In genomic region chr4:82989567-82990429, GRCh38 we compare ENCODE assay signal across 9 cellular contexts. TPM values are rescaled to one million over a fixed set of nuclear protein-coding genes. Genes with fewer than 3 reads are reported as not detected.
DNase-seq lines count a peak whose midpoint lies in the region; ATAC-seq, FAIRE-seq and TF ChIP-seq lines count a peak whose summit lies in the region.
"Had no signal": no experiment of that assay in that cellular context is flagged by ENCODE, and none has a peak within 500 bp of the region (broad histone marks: within the 10 kb centered on the region; RNA-seq: fewer than 3 reads in every experiment).

No MANE protein-coding gene starts in this region.

- TF ChIP-seq CTCF in astrocyte (IDR thresholded peaks at IDR 0.05; ENCODE audit: insufficient read depth, low read depth, low read length), result no peak

- H3K27ac Mint-ChIP-seq in activated naive CD4-positive, alpha-beta T cell treated with anti-CD3 and anti-CD28 coated beads, Interleukin-2, amount 50 U/mL, for 24 hours, result peak overlapping the region; percentile 76
- no peak overlapping the region for H3K27ac Mint-ChIP-seq in astrocyte (ENCODE audit: unreplicated experiment)
- H3K27ac Mint-ChIP-seq in stimulated activated naive CD8-positive, alpha-beta T cell treated with anti-CD3 and anti-CD28 coated beads, Interleukin-15, Interleukin-2, amounts not matched to agents 100 ng/mL and 50 ng/mL, for 24 hours, result peak overlapping the region; percentile 58

- no peak for FAIRE-seq in astrocyte (lab: Jason Lieb, UNC)
- FAIRE-seq: G401.6 had no signal

- H3K4me3 Mint-ChIP-seq in activated naive CD4-positive, alpha-beta T cell treated with anti-CD3 and anti-CD28 coated beads, Interleukin-2, amount 50 U/mL, for 24 hours, result peak overlapping the region; percentile 73
- no peak overlapping the region for H3K4me3 Mint-ChIP-seq in astrocyte (ENCODE audit: unreplicated experiment)
- H3K4me3 Mint-ChIP-seq in stimulated activated naive CD8-positive, alpha-beta T cell treated with anti-CD3 and anti-CD28 coated beads, Interleukin-15, Interleukin-2, amounts not matched to agents 100 ng/mL and 50 ng/mL, for 24 hours, result peak overlapping the region; percentile 30

- H3K36me3 Mint-ChIP-seq in activated naive CD4-positive, alpha-beta T cell treated with anti-CD3 and anti-CD28 coated beads, Interleukin-2, amount 50 U/mL, for 24 hours, result peaks cover 5% of the 10 kb centered on the region
- peaks cover 4% of the 10 kb centered on the region for H3K36me3 Mint-ChIP-seq in astrocyte (ENCODE audit: low read depth, unreplicated experiment)
- peaks cover 16% of the 10 kb centered on the region for H3K36me3 Mint-ChIP-seq in stimulated activated naive CD8-positive, alpha-beta T cell treated with anti-CD3 and anti-CD28 coated beads, Interleukin-15, Interleukin-2, amounts not matched to agents 100 ng/mL and 50 ng/mL, for 24 hours (ENCODE audit: low read depth)

- H3K4me1 Mint-ChIP-seq in activated naive CD4-positive, alpha-beta T cell treated with anti-CD3 and anti-CD28 coated beads, Interleukin-2, amount 50 U/mL, for 24 hours, result peaks cover 29% of the 10 kb centered on the region
- H3K4me1 Mint-ChIP-seq in astrocyte (ENCODE audit: low read depth, unreplicated experiment), result peaks cover 7% of the 10 kb centered on the region
- H3K4me1 Mint-ChIP-seq in stimulated activated naive CD8-positive, alpha-beta T cell treated with anti-CD3 and anti-CD28 coated beads, Interleukin-15, Interleukin-2, amounts not matched to agents 100 ng/mL and 50 ng/mL, for 24 hours (ENCODE audit: low read depth), result peaks cover 29% of the 10 kb centered on the region

- peaks cover 32% of the 10 kb centered on the region for H3K79me2 ChIP-seq in astrocyte (ENCODE audit: insufficient read depth, low read length)

- H3K9me3 ChIP-seq in astrocyte (ENCODE audit: insufficient read depth, low read depth, low read length), result no peaks in the 10 kb centered on the region

- H3K4me2 ChIP-seq in astrocyte (ENCODE audit: low read length), result peak overlapping the region; percentile 60

- H3K4me3 ChIP-seq in astrocyte (ENCODE audit: insufficient read depth, low read depth, low read length), result no peak overlapping the region

- DNase-seq in activated naive CD4-positive, alpha-beta T cell treated with Interleukin-2 at 50 U/mL for 16 hours, result no peak
- no peak for DNase-seq in astrocyte (ENCODE audit: low read depth)
- no peak for DNase-seq in caudate nucleus (lab: John Stamatoyannopoulos, UW)
- DNase-seq in NCI-H1694 treated with DMSO at 0.1 percent for 48 hours (lab: John Stamatoyannopoulos, UW), result no peak
- no peak for DNase-seq in 8988T

- peaks cover 3% of the 10 kb centered on the region for H3K4me1 ChIP-seq in astrocyte (ENCODE audit: insufficient read depth, low read length)

- peak; percentile 84 for ATAC-seq in HG03108 (IDR thresholded peaks at IDR 0.05; ENCODE audit: unreplicated experiment)

- H3K27me3 Mint-ChIP-seq in activated naive CD4-positive, alpha-beta T cell treated with anti-CD3 and anti-CD28 coated beads, Interleukin-2, amount 50 U/mL, for 24 hours, result no peaks in the 10 kb centered on the region
- H3K27me3 Mint-ChIP-seq in astrocyte (ENCODE audit: low read depth, unreplicated experiment), result no peaks in the 10 kb centered on the region
- H3K27me3 Mint-ChIP-seq in stimulated activated naive CD8-positive, alpha-beta T cell treated with anti-CD3 and anti-CD28 coated beads, Interleukin-15, Interleukin-2, amounts not matched to agents 100 ng/mL and 50 ng/mL, for 24 hours, result no peaks in the 10 kb centered on the region

- no peaks in the 10 kb centered on the region for H3K9me3 Mint-ChIP-seq in activated naive CD4-positive, alpha-beta T cell treated with anti-CD3 and anti-CD28 coated beads, Interleukin-2, amount 50 U/mL, for 24 hours
- H3K9me3 Mint-ChIP-seq in astrocyte (ENCODE audit: unreplicated experiment), result no peaks in the 10 kb centered on the region
- H3K9me3 Mint-ChIP-seq in stimulated activated naive CD8-positive, alpha-beta T cell treated with anti-CD3 and anti-CD28 coated beads, Interleukin-15, Interleukin-2, amounts not matched to agents 100 ng/mL and 50 ng/mL, for 24 hours, result no peaks in the 10 kb centered on the region

- no peaks in the 10 kb centered on the region for H3K27me3 ChIP-seq in astrocyte (ENCODE audit: insufficient read depth, low read length)

- H3K27ac ChIP-seq in astrocyte (ENCODE audit: low read depth, low read length), result no peak overlapping the region
- H3K27ac ChIP-seq in caudate nucleus (ENCODE audit: low read depth, low read length), result no peak overlapping the region

- no peaks in the 10 kb centered on the region for H3K36me3 ChIP-seq in astrocyte (ENCODE audit: insufficient read depth, low read length)

- no peak overlapping the region for H2AFZ ChIP-seq in astrocyte (ENCODE audit: low read depth, low read length)

- no peak overlapping the region for H3K9ac ChIP-seq in astrocyte (ENCODE audit: low read length)

- H4K20me1 ChIP-seq in astrocyte (ENCODE audit: insufficient read depth, low read length), result peaks cover 3% of the 10 kb centered on the region

RNA-seq across cellular contexts. Expression of gene LIN54, which starts 20.8 kb away (rescaled TPM):
- total RNA-seq in astrocyte, result 9.6 and 11.1 TPM in 2 replicates

RNA-seq across cellular contexts. Expression of gene COPS4, which starts 45.2 kb away (rescaled TPM):
- total RNA-seq in astrocyte, result 35.2 and 39.3 TPM in 2 replicates
